Comparison of ENCODE assay signal across 12 cellular contexts in the genomic region with DNA sequence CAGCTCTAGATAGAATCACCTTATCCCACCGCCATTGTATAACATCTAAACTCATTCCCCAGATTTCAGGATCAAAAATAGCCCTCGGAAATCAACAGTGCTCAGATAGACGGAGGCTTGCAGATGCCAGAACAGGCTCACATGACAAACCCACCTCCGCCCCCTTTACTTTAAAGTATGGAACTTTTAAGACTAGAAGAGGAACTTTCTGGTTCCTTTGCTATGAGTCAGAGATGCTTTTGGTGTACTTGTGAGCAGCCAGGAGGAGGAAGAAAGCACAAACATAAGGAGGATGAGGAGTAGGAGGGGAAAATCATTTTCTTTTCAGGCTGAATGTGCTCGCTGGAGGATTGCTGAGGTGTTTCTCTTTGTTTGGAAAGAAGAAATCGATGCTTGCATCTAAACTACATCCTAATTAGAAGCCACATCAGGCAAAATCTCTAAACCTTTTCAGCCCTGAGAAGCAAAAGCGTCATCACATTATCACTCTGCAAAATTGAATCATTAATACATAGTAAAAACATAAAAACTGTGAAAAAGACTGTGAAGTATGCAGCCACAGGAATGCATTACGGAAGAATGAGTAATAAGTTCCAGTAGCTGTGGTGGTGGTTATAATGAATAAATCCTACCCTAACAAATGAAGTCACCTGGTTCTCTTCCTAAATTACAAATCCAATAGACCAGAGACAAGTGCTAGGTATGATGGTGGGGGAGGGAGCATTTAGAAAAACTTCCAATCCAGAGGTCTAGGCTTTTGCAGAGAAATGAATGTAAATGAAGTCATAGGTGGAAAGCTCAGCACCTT.
DNase-seq lines count a peak whose midpoint lies in the region; ATAC-seq and TF ChIP-seq lines count a peak whose summit lies in the region.
"Had no signal": no experiment of that assay in that cellular context is flagged by ENCODE, and none has a peak within 500 bp of the region (broad histone marks: within the 10 kb centered on the region; RNA-seq: fewer than 3 reads in every experiment).

No MANE protein-coding gene starts in this region.

- peak overlapping the region; percentile 55 for H3K27ac Mint-ChIP-seq in activated CD4-positive, alpha-beta T cell treated with anti-CD3 and anti-CD28 coated beads, Interleukin-2, amount 10 ng/mL, durations not matched to agents 24 days and 14 days
- H3K27ac Mint-ChIP-seq: activated CD4-positive, alpha-beta T cell treated with anti-CD3 and anti-CD28 coated beads, Interleukin-2, amount 10 ng/mL, durations not matched to agents 7 days and 5 days; activated naive CD8-positive, alpha-beta T cell treated with anti-CD3 and anti-CD28 coated beads, Interleukin-2, amount 10 ng/mL, durations not matched to agents 7 days and 5 days had no signal

- H3K9me3 Mint-ChIP-seq in activated CD4-positive, alpha-beta T cell treated with anti-CD3 and anti-CD28 coated beads, Interleukin-2, amount 10 ng/mL, durations not matched to agents 24 days and 14 days = peaks cover 5% of the 10 kb centered on the region
- H3K9me3 Mint-ChIP-seq: activated CD4-positive, alpha-beta T cell treated with anti-CD3 and anti-CD28 coated beads, Interleukin-2, amount 10 ng/mL, durations not matched to agents 7 days and 5 days; activated naive CD8-positive, alpha-beta T cell treated with anti-CD3 and anti-CD28 coated beads, Interleukin-2, amount 10 ng/mL, durations not matched to agents 7 days and 5 days had no signal

- no peak overlapping the region for H2AFZ ChIP-seq in smooth muscle cell (ENCODE audit: low read depth)

- no peaks in the 10 kb centered on the region for H3K27me3 ChIP-seq in smooth muscle cell (ENCODE audit: low read depth)

- no peak for TF ChIP-seq CTCF in RWPE1 (conservative IDR thresholded peaks at IDR 0.05; ENCODE audit: low read depth)
- TF ChIP-seq CTCF in epithelial cell of proximal tubule (conservative IDR thresholded peaks at IDR 0.05; ENCODE audit: low read depth, low read length) = no peak
- TF ChIP-seq CTCF in smooth muscle cell (IDR thresholded peaks at IDR 0.05; ENCODE audit: borderline replicate concordance, insufficient read depth, poor library complexity, severe bottlenecking) = no peak

- H3K79me2 ChIP-seq in smooth muscle cell (ENCODE audit: low read depth) = no peaks in the 10 kb centered on the region

- ATAC-seq in GM19467 (IDR thresholded peaks at IDR 0.05; ENCODE audit: unreplicated experiment) = no peak
- ATAC-seq in HG02588 (IDR thresholded peaks at IDR 0.05; ENCODE audit: unreplicated experiment) = no peak
- ATAC-seq in HG02885 (IDR thresholded peaks at IDR 0.05; ENCODE audit: poor library complexity, unreplicated experiment) = no peak

- H3K27ac ChIP-seq in RWPE1 (no peak overlapping the region), smooth muscle cell (ENCODE audit: low read depth) (peak overlapping the region; percentile 64)
- H3K27ac ChIP-seq: SK-N-MC had no signal

- POLR2A ChIA-PET in RWPE1 (lab: Yijun Ruan, JAX; ENCODE audit: low non-redundant PET) = no interaction called here

- WGBS in smooth muscle cell (ENCODE audit: low lambda C conversion rate) = 37% methylated on average over 8 of the region's 8 CpGs

- H3K4me3 Mint-ChIP-seq in activated CD4-positive, alpha-beta T cell treated with anti-CD3 and anti-CD28 coated beads, Interleukin-2, amount 10 ng/mL, durations not matched to agents 24 days and 14 days = no peak overlapping the region
- H3K4me3 Mint-ChIP-seq: activated CD4-positive, alpha-beta T cell treated with anti-CD3 and anti-CD28 coated beads, Interleukin-2, amount 10 ng/mL, durations not matched to agents 7 days and 5 days; activated naive CD8-positive, alpha-beta T cell treated with anti-CD3 and anti-CD28 coated beads, Interleukin-2, amount 10 ng/mL, durations not matched to agents 7 days and 5 days had no signal

- peaks cover 11% of the 10 kb centered on the region for H3K4me1 ChIP-seq in smooth muscle cell (ENCODE audit: low read depth)

- no peaks in the 10 kb centered on the region for H3K9me3 ChIP-seq in smooth muscle cell (replicated peaks; ENCODE audit: low read depth)

- H3K36me3 ChIP-seq in smooth muscle cell (ENCODE audit: low read depth) = no peaks in the 10 kb centered on the region

- no peaks in the 10 kb centered on the region for H4K20me1 ChIP-seq in smooth muscle cell (ENCODE audit: low read depth)

- CTCF ChIA-PET in RWPE1 (lab: Yijun Ruan, JAX) = interaction anchor here (0.6 to 0.7 kb wide), 2 partner anchors 24 to 297 kb away, joined by 3 read pairs; no protein-coding TSS in a partner anchor

- H3K4me1 Mint-ChIP-seq in activated CD4-positive, alpha-beta T cell treated with anti-CD3 and anti-CD28 coated beads, Interleukin-2, amount 10 ng/mL, durations not matched to agents 24 days and 14 days = peaks cover 8% of the 10 kb centered on the region
- H3K4me1 Mint-ChIP-seq: activated naive CD8-positive, alpha-beta T cell treated with anti-CD3 and anti-CD28 coated beads, Interleukin-2, amount 10 ng/mL, durations not matched to agents 7 days and 5 days had no signal

- intact Hi-C loops in activated CD4-positive, alpha-beta T cell treated with anti-CD3 and anti-CD28 coated beads, Interleukin-2, amount 10 ng/mL, durations not matched to agents 24 days and 14 days (cut with micrococcal nuclease) = no loop called here

- no peaks in the 10 kb centered on the region for H3K27me3 Mint-ChIP-seq in activated CD4-positive, alpha-beta T cell treated with anti-CD3 and anti-CD28 coated beads, Interleukin-2, amount 10 ng/mL, durations not matched to agents 24 days and 14 days

- no peaks in the 10 kb centered on the region for H3K36me3 Mint-ChIP-seq in activated CD4-positive, alpha-beta T cell treated with anti-CD3 and anti-CD28 coated beads, Interleukin-2, amount 10 ng/mL, durations not matched to agents 24 days and 14 days (ENCODE audit: low read depth)
- H3K36me3 Mint-ChIP-seq: activated naive CD8-positive, alpha-beta T cell treated with anti-CD3 and anti-CD28 coated beads, Interleukin-2, amount 10 ng/mL, durations not matched to agents 7 days and 5 days had no signal

- H3K4me3 ChIP-seq in epithelial cell of proximal tubule (ENCODE audit: low read depth, low read length) (peak overlapping the region; percentile 19), smooth muscle cell (no peak overlapping the region)
- H3K4me3 ChIP-seq: SK-N-MC had no signal

- DNase-seq in activated CD4-positive, alpha-beta T cell treated with anti-CD3 and anti-CD28 coated beads, Interleukin-2, amount 10 ng/mL, durations not matched to agents 24 days and 14 days = no peak
- no peak for DNase-seq in activated CD4-positive, alpha-beta T cell treated with anti-CD3 and anti-CD28 coated beads for 48 hours
- peak; percentile 73 for DNase-seq in RWPE1 (ENCODE audit: low spot score)
- DNase-seq in epithelial cell of proximal tubule (ENCODE audit: low read depth) = peak; percentile 93
- no peak for DNase-seq in smooth muscle cell (lab: John Stamatoyannopoulos, UW; ENCODE audit: unreplicated experiment)
- DNase-seq: 8988T; activated CD4-positive, alpha-beta T cell treated with anti-CD3 and anti-CD28 coated beads, Interleukin-2, amount 10 ng/mL, durations not matched to agents 7 days and 5 days; activated naive CD8-positive, alpha-beta T cell treated with anti-CD3 and anti-CD28 coated beads, Interleukin-2, amount 10 ng/mL, durations not matched to agents 7 days and 5 days had no signal

- H3K4me2 ChIP-seq in smooth muscle cell = peak overlapping the region; percentile 13

- H3F3A ChIP-seq in smooth muscle cell (ENCODE audit: low read depth) = peaks cover 7% of the 10 kb centered on the region

- H3K9ac ChIP-seq in smooth muscle cell (ENCODE audit: low read depth) = peak overlapping the region; percentile 7

Comparison
In these comparisons a context has a peak if more than half of its experiments do, and no peak if none do; other contexts are left out.
1. DNase-seq: peak in RWPE1 (single experiment) and epithelial cell of proximal tubule (single experiment); none in activated CD4-positive, alpha-beta T cell treated with anti-CD3 and anti-CD28 coated beads, Interleukin-2, amount 10 ng/mL, durations not matched to agents 24 days and 14 days (single experiment), activated CD4-positive, alpha-beta T cell treated with anti-CD3 and anti-CD28 coated beads for 48 hours (single experiment) and smooth muscle cell (single experiment).